ENCODE assay signal across 1 cellular context in genomic region chr11:65212226-65212801, GRCh38.
TF ChIP-seq lines count a peak whose summit lies in the region.

No MANE protein-coding gene starts in this region.

TF ChIP-seq in HEK293, 187 proteins besides CTCF, POLR2A, EP300 and RAD21:
- TF ChIP-seq ZNF292 (tag by site-specific recombination; IDR thresholded peaks at IDR 0.05; ENCODE audit: borderline replicate concordance, low read depth) (no peak), BCL11B (tag by site-specific recombination; IDR thresholded peaks at IDR 0.05; ENCODE audit: low read depth) (no peak), SCRT2 (tag by site-specific recombination; IDR thresholded peaks at IDR 0.05) (no peak), GLIS1 (tag by site-specific recombination; IDR thresholded peaks at IDR 0.05) (peak; percentile 86), GLIS2 (tag by site-specific recombination; IDR thresholded peaks at IDR 0.05) (peak; percentile 19; the same call in 1 of the 2 replicates), ZIC2 (tag by site-specific recombination; IDR thresholded peaks at IDR 0.05) (peak; percentile 76; the same call in 1 of the 2 replicates), ZNF692 (tag by site-specific recombination; IDR thresholded peaks at IDR 0.05) (peak; percentile 31; the same call in 1 of the 2 replicates)
TF ChIP-seq in HEK293: peak in this region for 4.
